In the genomic region with DNA sequence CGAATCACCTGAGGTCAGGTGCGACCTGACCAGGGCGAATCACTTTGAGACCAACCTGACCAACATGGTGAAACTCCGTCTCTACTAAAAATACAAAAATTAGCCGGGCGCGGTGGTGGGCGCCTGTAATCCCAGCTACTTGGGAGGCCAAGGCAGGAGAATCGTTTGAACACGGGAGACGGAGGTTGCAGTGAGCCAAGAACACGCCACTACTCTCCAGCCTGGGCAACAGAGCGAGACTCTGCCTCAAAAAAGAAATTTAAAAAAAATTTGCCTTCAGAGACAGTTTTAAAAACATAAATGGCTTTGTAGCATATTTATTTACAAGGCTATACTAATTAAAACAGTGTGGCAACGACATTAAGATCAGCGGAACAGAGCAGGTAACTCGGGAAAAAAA, we compare ENCODE assay signal across 8 cellular contexts. TPM values are rescaled to one million over a fixed set of nuclear protein-coding genes. Genes with fewer than 3 reads are reported as not detected.
DNase-seq lines count a peak whose midpoint lies in the region; ATAC-seq and TF ChIP-seq lines count a peak whose summit lies in the region.
"Not testable (repeated sequence)": the region's sequence is repeated elsewhere in the genome, so short reads cannot be mapped to it uniquely, and the experiment has no call there.

No MANE protein-coding gene starts in this region.

- peak overlapping the region; percentile 67 for H3K27ac Mint-ChIP-seq in T-helper 1 cell treated with Interleukin-12 subunit alpha and Interleukin-12 subunit beta and Interleukin-4 antibody, amounts not matched to agents 30 μg/mL and 1 μg/mL, for 36 hours
- H3K27ac Mint-ChIP-seq in activated naive CD8-positive, alpha-beta T cell treated with anti-CD3 and anti-CD28 coated beads, Interleukin-2, amount 10 ng/mL, durations not matched to agents 7 days and 5 days; neural progenitor cell: not testable (repeated sequence)
- H3K27ac Mint-ChIP-seq in immature natural killer cell = peak overlapping the region in 5 of 6 donors; percentile 36 to 80 (median 42)

- H3K4me3 ChIP-seq in HUES64 (ENCODE audit: low read length) = peak overlapping the region; percentile 77
- peak overlapping the region; percentile 67 for H3K4me3 ChIP-seq in endocrine pancreas (ENCODE audit: control insufficient read depth, insufficient read depth, low read length)
- H3K4me3 ChIP-seq in neural progenitor cell = peak overlapping the region; percentile 54
- H3K4me3 ChIP-seq in subcutaneous abdominal adipose tissue (ENCODE audit: low read depth in 1 of 5, low read length in 5 of 5) = peak overlapping the region; percentile 78 to 88 (median 79)

- H3K27me3 ChIP-seq in HUES64 (ENCODE audit: insufficient read depth, low read length); endocrine pancreas (ENCODE audit: control insufficient read depth, insufficient read depth, low read length); neural progenitor cell; subcutaneous abdominal adipose tissue (ENCODE audit: control insufficient read depth in 5 of 5, insufficient read depth in 4 of 5, low read length in 5 of 5): not testable (repeated sequence)

- not testable (repeated sequence) for TF ChIP-seq CTCF in C4-2B (conservative IDR thresholded peaks at IDR 0.05); neural progenitor cell (IDR thresholded peaks at IDR 0.05)

- ATAC-seq in activated naive CD8-positive, alpha-beta T cell treated with anti-CD3 and anti-CD28 coated beads, Interleukin-2, amount 10 ng/mL, durations not matched to agents 7 days and 5 days (ENCODE audit: low read depth) = not testable (repeated sequence)

- H4K20me1 ChIP-seq in neural progenitor cell (ENCODE audit: low read depth) = not testable (repeated sequence)

- not testable (repeated sequence) for H2AFZ ChIP-seq in neural progenitor cell (replicated peaks)

- H3K27ac ChIP-seq in C4-2B (peak overlapping the region; percentile 93), subcutaneous abdominal adipose tissue (ENCODE audit: low read depth, low read length) (peak overlapping the region; percentile 82)
- H3K27ac ChIP-seq in HUES64 (ENCODE audit: low read depth, low read length); neural progenitor cell: not testable (repeated sequence)

- not testable (repeated sequence) for H3K4me1 ChIP-seq in HUES64 (ENCODE audit: insufficient read depth, low read length); endocrine pancreas (ENCODE audit: control insufficient read depth, insufficient read depth, low read length)
- H3K4me1 ChIP-seq in neural progenitor cell (peaks cover 11% of the 10 kb centered on the region), subcutaneous abdominal adipose tissue (ENCODE audit: control insufficient read depth in 5 of 5, insufficient read depth in 5 of 5, low read length in 5 of 5) (peaks cover 0 to 34% (median 28%) of the 10 kb centered on the region in 5 donors)

- H3K36me3 Mint-ChIP-seq in T-helper 1 cell treated with Interleukin-12 subunit alpha and Interleukin-12 subunit beta and Interleukin-4 antibody, amounts not matched to agents 30 μg/mL and 1 μg/mL, for 36 hours (ENCODE audit: low read depth) = peaks cover 24% of the 10 kb centered on the region
- peaks cover 21% of the 10 kb centered on the region for H3K36me3 Mint-ChIP-seq in activated naive CD8-positive, alpha-beta T cell treated with anti-CD3 and anti-CD28 coated beads, Interleukin-2, amount 10 ng/mL, durations not matched to agents 7 days and 5 days
- H3K36me3 Mint-ChIP-seq in immature natural killer cell (peaks cover 0 to 17% (median 13%) of the 10 kb centered on the region in 3 donors), neural progenitor cell (peaks cover 11% of the 10 kb centered on the region)

- WGBS in HUES64 = 95% methylated on average over 16 of the region's 16 CpGs

- not testable (repeated sequence) for H3F3A ChIP-seq in neural progenitor cell (ENCODE audit: low read depth)

- H3K9ac ChIP-seq in HUES64 (ENCODE audit: low read depth, low read length); endocrine pancreas (ENCODE audit: control insufficient read depth, insufficient read depth, low read length); neural progenitor cell: not testable (repeated sequence)
- peak overlapping the region in 4 of 5 donors; percentile 44 to 88 (median 83) for H3K9ac ChIP-seq in subcutaneous abdominal adipose tissue (ENCODE audit: low read length in 5 of 5)

- peak overlapping the region; percentile 82 for H3K4me2 ChIP-seq in neural progenitor cell

- not testable (repeated sequence) for DNase-seq in activated naive CD8-positive, alpha-beta T cell treated with anti-CD3 and anti-CD28 coated beads, Interleukin-2, amount 10 ng/mL, durations not matched to agents 7 days and 5 days; immature natural killer cell; neural progenitor cell (ENCODE audit: low spot score)

- POLR2A ChIA-PET in activated naive CD8-positive, alpha-beta T cell treated with anti-CD3 and anti-CD28 coated beads, Interleukin-2, amount 10 ng/mL, durations not matched to agents 7 days and 5 days (lab: Charles Lee) = interaction anchor here (1.0 to 4.9 kb wide), 2 partner anchors 9 to 31 kb away, joined by 3 to 59 read pairs; partner anchors contain the start of gene ATP5F1E

- not testable (repeated sequence) for H3K9me3 ChIP-seq in HUES64 (ENCODE audit: insufficient read depth, low read depth, low read length); endocrine pancreas (ENCODE audit: control insufficient read depth, low read length); neural progenitor cell (ENCODE audit: low read depth); subcutaneous abdominal adipose tissue (ENCODE audit: control insufficient read depth in 5 of 5, low read length in 5 of 5)

- H3K36me3 ChIP-seq in HUES64 (ENCODE audit: insufficient read depth, low read length) = peaks cover 25% of the 10 kb centered on the region
- H3K36me3 ChIP-seq in endocrine pancreas (ENCODE audit: control insufficient read depth, insufficient read depth, low read length); neural progenitor cell: not testable (repeated sequence)
- peaks cover 12 to 25% (median 16%) of the 10 kb centered on the region in 5 donors for H3K36me3 ChIP-seq in subcutaneous abdominal adipose tissue (ENCODE audit: control insufficient read depth in 5 of 5, insufficient read depth in 5 of 5, low read length in 5 of 5)

- H3K9me3 Mint-ChIP-seq in T-helper 1 cell treated with Interleukin-12 subunit alpha and Interleukin-12 subunit beta and Interleukin-4 antibody, amounts not matched to agents 30 μg/mL and 1 μg/mL, for 36 hours; activated naive CD8-positive, alpha-beta T cell treated with anti-CD3 and anti-CD28 coated beads, Interleukin-2, amount 10 ng/mL, durations not matched to agents 7 days and 5 days; immature natural killer cell; neural progenitor cell: not testable (repeated sequence)

- H3K4me1 Mint-ChIP-seq in T-helper 1 cell treated with Interleukin-12 subunit alpha and Interleukin-12 subunit beta and Interleukin-4 antibody, amounts not matched to agents 30 μg/mL and 1 μg/mL, for 36 hours (ENCODE audit: low read depth) = peaks cover 36% of the 10 kb centered on the region
- peaks cover 53% of the 10 kb centered on the region for H3K4me1 Mint-ChIP-seq in activated naive CD8-positive, alpha-beta T cell treated with anti-CD3 and anti-CD28 coated beads, Interleukin-2, amount 10 ng/mL, durations not matched to agents 7 days and 5 days
- H3K4me1 Mint-ChIP-seq in immature natural killer cell = peaks cover 38 to 48% of the 10 kb centered on the region in 2 donors
- H3K4me1 Mint-ChIP-seq in neural progenitor cell = peaks cover 26% of the 10 kb centered on the region

- H3K79me2 ChIP-seq in neural progenitor cell (ENCODE audit: low read depth) = peaks cover 48% of the 10 kb centered on the region

- not testable (repeated sequence) for H3K27me3 Mint-ChIP-seq in T-helper 1 cell treated with Interleukin-12 subunit alpha and Interleukin-12 subunit beta and Interleukin-4 antibody, amounts not matched to agents 30 μg/mL and 1 μg/mL, for 36 hours (ENCODE audit: low read depth); activated naive CD8-positive, alpha-beta T cell treated with anti-CD3 and anti-CD28 coated beads, Interleukin-2, amount 10 ng/mL, durations not matched to agents 7 days and 5 days; immature natural killer cell (ENCODE audit: low read depth in 3 of 3); neural progenitor cell (ENCODE audit: insufficient read depth, low read depth)

- H3K4me3 Mint-ChIP-seq in T-helper 1 cell treated with Interleukin-12 subunit alpha and Interleukin-12 subunit beta and Interleukin-4 antibody, amounts not matched to agents 30 μg/mL and 1 μg/mL, for 36 hours = peak overlapping the region; percentile 83
- peak overlapping the region; percentile 93 for H3K4me3 Mint-ChIP-seq in activated naive CD8-positive, alpha-beta T cell treated with anti-CD3 and anti-CD28 coated beads, Interleukin-2, amount 10 ng/mL, durations not matched to agents 7 days and 5 days
- H3K4me3 Mint-ChIP-seq in immature natural killer cell (peak overlapping the region; percentile 72 to 91 (median 83)), neural progenitor cell (peak overlapping the region; percentile 54)

RNA-seq across cellular contexts. Expression of gene PRELID3B, which starts 1.1 kb away (rescaled TPM):
- 33.7 TPM for polyA plus RNA-seq in HUES64 (2013, experiment 1 of 2)
- 35.1 TPM for polyA plus RNA-seq in HUES64 (2013, experiment 2 of 2)
- total RNA-seq in activated naive CD8-positive, alpha-beta T cell treated with anti-CD3 and anti-CD28 coated beads, Interleukin-2, amount 10 ng/mL, durations not matched to agents 7 days and 5 days = 10 to 100 TPM; 57.3 to 65.7 TPM
- polyA plus RNA-seq in immature natural killer cell = 10 to 100 TPM; 31.5 to 43.3 (median 37.8) TPM
- total RNA-seq in neural progenitor cell (ENCODE audit: low replicate concordance) = 41.3 and 78.8 TPM in 2 replicates

RNA-seq across cellular contexts. Expression of gene ATP5F1E, which starts 9.4 kb away (rescaled TPM):
- 49.4 TPM for polyA plus RNA-seq in HUES64 (2013, experiment 1 of 2)
- 54.0 TPM for polyA plus RNA-seq in HUES64 (2013, experiment 2 of 2)
- 10 to 100 TPM; 81.1 to 87.3 TPM for total RNA-seq in activated naive CD8-positive, alpha-beta T cell treated with anti-CD3 and anti-CD28 coated beads, Interleukin-2, amount 10 ng/mL, durations not matched to agents 7 days and 5 days
- 100 to 1,000 TPM in 1 of 3 donors, 10 to 100 TPM in 2; 43.3 to 138 (median 91.7) TPM for polyA plus RNA-seq in immature natural killer cell
- total RNA-seq in neural progenitor cell (ENCODE audit: low replicate concordance) = 24.3 and 29.7 TPM in 2 replicates

RNA-seq across cellular contexts. Expression of gene TUBB1, which starts 22.3 kb away (rescaled TPM):
- not detected for polyA plus RNA-seq in HUES64 (2013, experiment 1 of 2)
- polyA plus RNA-seq in HUES64 (2013, experiment 2 of 2) = not detected
- total RNA-seq in activated naive CD8-positive, alpha-beta T cell treated with anti-CD3 and anti-CD28 coated beads, Interleukin-2, amount 10 ng/mL, durations not matched to agents 7 days and 5 days = not detected
- 10 to 100 TPM in 1 of 3 donors, 1 to 10 TPM in 2; 2.6 to 22.5 (median 4.3) TPM for polyA plus RNA-seq in immature natural killer cell
- not detected in 2 replicates for total RNA-seq in neural progenitor cell (ENCODE audit: low replicate concordance)

RNA-seq across cellular contexts. Expression of gene CTSZ, which starts 34.4 kb away (rescaled TPM):
- polyA plus RNA-seq in HUES64 (2013, experiment 1 of 2) = 22.7 TPM
- 25.9 TPM for polyA plus RNA-seq in HUES64 (2013, experiment 2 of 2)
- total RNA-seq in activated naive CD8-positive, alpha-beta T cell treated with anti-CD3 and anti-CD28 coated beads, Interleukin-2, amount 10 ng/mL, durations not matched to agents 7 days and 5 days = 10 to 100 TPM; 48.9 to 49.2 TPM
- 10 to 100 TPM in 1 of 3 donors, 1 to 10 TPM in 2; 2.6 to 10.5 (median 5.8) TPM for polyA plus RNA-seq in immature natural killer cell
- 34.2 and 52.5 TPM in 2 replicates for total RNA-seq in neural progenitor cell (ENCODE audit: low replicate concordance)
